ENCODE assay signal across 15 cellular contexts in genomic region chr3:189907803-189908202, GRCh38.
DNase-seq lines count a peak whose midpoint lies in the region; ATAC-seq, FAIRE-seq and TF ChIP-seq lines count a peak whose summit lies in the region.
"Had no signal": no experiment of that assay in that cellular context is flagged by ENCODE, and none has a peak within 500 bp of the region (broad histone marks: within the 10 kb centered on the region; RNA-seq: fewer than 3 reads in every experiment).

No MANE protein-coding gene starts in this region.

- no peaks in the 10 kb centered on the region for H3K79me2 ChIP-seq in mammary epithelial cell (ENCODE audit: insufficient read depth, low read length)
- H3K79me2 ChIP-seq in keratinocyte (ENCODE audit: control insufficient read depth, insufficient read depth, low read length): no peaks in the 10 kb centered on the region

- in situ Hi-C loops in mammary epithelial cell (cut with MboI; ENCODE audit: low sequenced_read_pairs in 2 of 2): no loop called here

- H3K4me3 ChIP-seq in mammary epithelial cell (replicated peaks in 1 of 3; ENCODE audit: insufficient read depth in 1 of 3, low read depth in 2 of 3, low read length in 3 of 3) (no peak overlapping the region), breast epithelium (no peak overlapping the region), RWPE2 (ENCODE audit: severe bottlenecking) (no peak overlapping the region), keratinocyte (ENCODE audit: control insufficient read depth in 2 of 3, extremely low read depth in 1 of 3, insufficient read depth in 2 of 3, low read depth in 1 of 3, low read length in 3 of 3) (no peak overlapping the region), tibial artery (no peak overlapping the region), WERI-Rb-1 (ENCODE audit: low read depth, low read length) (no peak overlapping the region)
- H3K4me3 ChIP-seq: BLaER1 treated with 17β-estradiol and CSF1 and Interleukin-3, amounts not matched to agents 10 nM and 100 nM; HAP-1 had no signal

- no peak for TF ChIP-seq POLR2A in breast epithelium (IDR thresholded peaks at IDR 0.05)

- H3K9me3 ChIP-seq in mammary epithelial cell (replicated peaks; ENCODE audit: insufficient read depth, low read length) (no peaks in the 10 kb centered on the region), breast epithelium (no peaks in the 10 kb centered on the region), RWPE2 (ENCODE audit: severe bottlenecking) (no peaks in the 10 kb centered on the region), keratinocyte (ENCODE audit: control insufficient read depth, low read depth, low read length) (no peaks in the 10 kb centered on the region), tibial artery (no peaks in the 10 kb centered on the region), WERI-Rb-1 (ENCODE audit: severe bottlenecking) (no peaks in the 10 kb centered on the region)
- H3K9me3 ChIP-seq: BLaER1 treated with 17β-estradiol and CSF1 and Interleukin-3, amounts not matched to agents 10 nM and 100 nM; HAP-1 had no signal

- H3K27me3 ChIP-seq in mammary epithelial cell (ENCODE audit: insufficient read depth, low read length) (no peaks in the 10 kb centered on the region), breast epithelium (no peaks in the 10 kb centered on the region), RWPE2 (ENCODE audit: insufficient read depth, poor library complexity, severe bottlenecking) (no peaks in the 10 kb centered on the region), keratinocyte (ENCODE audit: control insufficient read depth, extremely low read depth, insufficient read depth, low read length) (no peaks in the 10 kb centered on the region), tibial artery (no peaks in the 10 kb centered on the region), WERI-Rb-1 (ENCODE audit: insufficient read depth, low read depth, severe bottlenecking) (no peaks in the 10 kb centered on the region)
- H3K27me3 ChIP-seq: BLaER1 treated with 17β-estradiol and CSF1 and Interleukin-3, amounts not matched to agents 10 nM and 100 nM had no signal

- H2AFZ ChIP-seq in mammary epithelial cell (ENCODE audit: low read depth, low read length) (no peak overlapping the region), keratinocyte (ENCODE audit: control insufficient read depth, low read length) (no peak overlapping the region)

- whole genome bisulfite sequencing in mammary epithelial cell (ENCODE audit: low coverage, missing lambda C conversion rate): 44% methylated on average over 6 of the region's 6 CpGs

- dilution Hi-C loops in mammary epithelial cell (cut with HindIII; ENCODE audit: low sequenced_read_pairs): no loop called here
- dilution Hi-C loops in keratinocyte (cut with MboI; ENCODE audit: extremely low pct_ligation_motif_present, low sequenced_read_pairs): no loop called here

- no peak for ATAC-seq in RWPE2 (ENCODE audit: low read depth)
- ATAC-seq in HG03135 (IDR thresholded peaks at IDR 0.05; ENCODE audit: unreplicated experiment): no peak

- H3K9ac ChIP-seq in mammary epithelial cell (ENCODE audit: insufficient read depth, low read length): peak overlapping the region; percentile 51
- peak overlapping the region; percentile 76 for H3K9ac ChIP-seq in keratinocyte (ENCODE audit: control insufficient read depth, extremely low read depth, insufficient read depth, low read length)
- H3K9ac ChIP-seq: BLaER1 treated with 17β-estradiol and CSF1 and Interleukin-3, amounts not matched to agents 10 nM and 100 nM had no signal

- BruUV-seq in mammary epithelial cell (replicated peaks; lab: Mats Ljungman, UMichigan): no TSS peak

- peaks cover 43% of the 10 kb centered on the region for H3K4me1 ChIP-seq in mammary epithelial cell (ENCODE audit: insufficient read depth, low read length)
- no peaks in the 10 kb centered on the region for H3K4me1 ChIP-seq in breast epithelium
- H3K4me1 ChIP-seq in RWPE2 (ENCODE audit: insufficient read depth, poor library complexity, severe bottlenecking): peaks cover 35% of the 10 kb centered on the region
- H3K4me1 ChIP-seq in keratinocyte (ENCODE audit: control insufficient read depth, extremely low read depth, insufficient read depth, low read length): peaks cover 44% of the 10 kb centered on the region
- H3K4me1 ChIP-seq in tibial artery: no peaks in the 10 kb centered on the region
- H3K4me1 ChIP-seq: BLaER1 treated with 17β-estradiol and CSF1 and Interleukin-3, amounts not matched to agents 10 nM and 100 nM; HAP-1 had no signal

- H3K27ac ChIP-seq in mammary epithelial cell (ENCODE audit: insufficient read depth, low read depth, low read length) (peak overlapping the region; percentile 100), breast epithelium (no peak overlapping the region), RWPE2 (ENCODE audit: poor library complexity, severe bottlenecking) (peak overlapping the region; percentile 100), keratinocyte (ENCODE audit: control insufficient read depth, insufficient read depth, low read length) (peak overlapping the region; percentile 99), tibial artery (no peak overlapping the region), WERI-Rb-1 (no peak overlapping the region)
- H3K27ac ChIP-seq: 22Rv1; BLaER1 treated with 17β-estradiol and CSF1 and Interleukin-3, amounts not matched to agents 10 nM and 100 nM had no signal

- intact Hi-C loops in mammary epithelial cell (cut with micrococcal nuclease): loop anchor here (1.0 kb wide), 1 partner anchor 8 kb away; no protein-coding TSS in a partner anchor
- intact Hi-C loops in breast epithelium (cut with DNase I; ENCODE audit: low total_unique reads): no loop called here
- intact Hi-C loops in tibial artery (cut with DNase I; ENCODE audit: low total_unique reads): no loop called here

- no peaks in the 10 kb centered on the region for H3K36me3 ChIP-seq in mammary epithelial cell (ENCODE audit: insufficient read depth, low read length)
- H3K36me3 ChIP-seq in breast epithelium: no peaks in the 10 kb centered on the region
- no peaks in the 10 kb centered on the region for H3K36me3 ChIP-seq in RWPE2 (ENCODE audit: low read depth)
- H3K36me3 ChIP-seq in keratinocyte (ENCODE audit: control insufficient read depth in 2 of 2, extremely low read depth in 1 of 2, insufficient read depth in 2 of 2, low read length in 2 of 2): no peaks in the 10 kb centered on the region
- H3K36me3 ChIP-seq in tibial artery: no peaks in the 10 kb centered on the region
- no peaks in the 10 kb centered on the region for H3K36me3 ChIP-seq in WERI-Rb-1
- H3K36me3 ChIP-seq: BLaER1 treated with 17β-estradiol and CSF1 and Interleukin-3, amounts not matched to agents 10 nM and 100 nM; HAP-1 had no signal

- CTCF ChIA-PET in mammary epithelial cell (lab: Charles Lee; ENCODE audit: low non-redundant PET): no interaction called here

- no peaks in the 10 kb centered on the region for H3K9me1 ChIP-seq in keratinocyte (ENCODE audit: control insufficient read depth, extremely low read depth, insufficient read depth, low read length)

- H3K4me2 ChIP-seq in mammary epithelial cell (ENCODE audit: insufficient read depth, low read depth, low read length) (no peak overlapping the region), keratinocyte (ENCODE audit: control insufficient read depth, extremely low read depth, insufficient read depth, low read depth, low read length) (peak overlapping the region; percentile 75)
- H3K4me2 ChIP-seq: BLaER1 treated with 17β-estradiol and CSF1 and Interleukin-3, amounts not matched to agents 10 nM and 100 nM had no signal

- DNase-seq in mammary epithelial cell (peak; percentile 45), breast epithelium (ENCODE audit: low spot score in 2 of 2) (no peak), RWPE2 (ENCODE audit: low spot score) (no peak), dermis blood vessel endothelial cell (peak; percentile 3), keratinocyte (ENCODE audit: low read depth, low spot score) (peak; percentile 71), tibial artery (no peak), WERI-Rb-1 (no peak)
- DNase-seq: CD4-positive, CD25-positive, alpha-beta regulatory T cell; DMS53; GF-D8 had no signal

- H4K20me1 ChIP-seq in mammary epithelial cell (ENCODE audit: insufficient read depth, low read length) (no peaks in the 10 kb centered on the region), keratinocyte (ENCODE audit: control insufficient read depth, extremely low read depth, insufficient read depth, low read length) (no peaks in the 10 kb centered on the region)
- H4K20me1 ChIP-seq: BLaER1 treated with 17β-estradiol and CSF1 and Interleukin-3, amounts not matched to agents 10 nM and 100 nM had no signal

- no peak for FAIRE-seq in keratinocyte (lab: Jason Lieb, UNC)
- FAIRE-seq: H1 had no signal

- no peak for TF ChIP-seq CTCF in mammary epithelial cell (conservative IDR thresholded peaks at IDR 0.05 in 1 of 2, IDR thresholded peaks at IDR 0.05 in 1 of 2; ENCODE audit: extremely low read depth in 1 of 2, insufficient read depth in 1 of 2, low read depth in 1 of 2, low read length in 2 of 2)
- TF ChIP-seq CTCF in breast epithelium (IDR thresholded peaks at IDR 0.05): no peak
- TF ChIP-seq CTCF in RWPE2 (IDR thresholded peaks at IDR 0.05; ENCODE audit: poor library complexity, severe bottlenecking): no peak
- TF ChIP-seq CTCF in keratinocyte (optimal IDR thresholded peaks at IDR 0.05 in 1 of 3, IDR thresholded peaks at IDR 0.05 in 1 of 3, conservative IDR thresholded peaks at IDR 0.05 in 1 of 3; ENCODE audit: extremely low read depth in 1 of 3, insufficient read depth in 2 of 3, low read length in 3 of 3): no peak
- no peak for TF ChIP-seq CTCF in tibial artery (IDR thresholded peaks at IDR 0.05)
- TF ChIP-seq CTCF in WERI-Rb-1 (IDR thresholded peaks at IDR 0.05; ENCODE audit: low read depth, low read length): no peak

Comparison
In these comparisons a context has a peak if more than half of its experiments do, and no peak if none do; other contexts are left out.
1. DNase-seq: peak in mammary epithelial cell (single experiment), dermis blood vessel endothelial cell (single experiment) and keratinocyte (single experiment); none in breast epithelium (0 of 2), RWPE2 (single experiment), tibial artery (0 of 2) and WERI-Rb-1 (single experiment).
2. H3K27ac ChIP-seq: peak in mammary epithelial cell (single experiment), RWPE2 (single experiment) and keratinocyte (single experiment); none in breast epithelium (0 of 2), tibial artery (0 of 2) and WERI-Rb-1 (single experiment).